Comparison of ENCODE assay signal across 15 cellular contexts in genomic region chr3:187947927-187948682, GRCh38.
"Had no signal": no experiment of that assay in that cellular context is flagged by ENCODE, and none has a peak within 500 bp of the region (broad histone marks: within the 10 kb centered on the region; RNA-seq: fewer than 3 reads in every experiment).

No MANE protein-coding gene starts in this region.

- H3K36me3 ChIP-seq: tibial artery had no signal

- H3K4me3 ChIP-seq: body of pancreas, lung, tibial artery had no signal

- DNase-seq: activated B cell treated with CpG ODN at 0.5 μM for 24 hours; activated CD4-positive, alpha-beta memory T cell treated with anti-CD3 and anti-CD28 coated beads, Interleukin-2, amount 10 ng/mL, durations not matched to agents 7 days and 5 days; activated CD4-positive, alpha-beta T cell treated with anti-CD3 and anti-CD28 coated beads for 4 hours; activated CD8-positive, alpha-beta memory T cell treated with anti-CD3 and anti-CD28 coated beads, Interleukin-2, amount 10 ng/mL, durations not matched to agents 7 days and 5 days; activated naive CD4-positive, alpha-beta T cell treated with Interleukin-2 at 50 U/mL for 16 hours; body of pancreas; cortex of kidney; erythroblast; left colon; stimulated activated CD4-positive, alpha-beta T cell treated with anti-CD3 and anti-CD28 coated beads, Interleukin-2, amount 100 ng/mL, for 24 hours; stimulated activated naive CD8-positive, alpha-beta T cell treated with anti-CD3 and anti-CD28 coated beads, Interleukin-15, Interleukin-2, amounts not matched to agents 100 U/mL and 50 U/mL, for 24 hours; T-cell; tibial artery had no signal

- ATAC-seq: activated CD8-positive, alpha-beta memory T cell treated with anti-CD3 and anti-CD28 coated beads, Interleukin-2, amount 10 ng/mL, durations not matched to agents 7 days and 5 days; body of pancreas; left colon; natural killer cell treated with Interleukin-12 subunit alpha and Interleukin-12 subunit beta and Interleukin-15 and Interleukin-18, amount 100 ng/mL, for 72 hours; stimulated activated naive CD8-positive, alpha-beta T cell treated with anti-CD3 and anti-CD28 coated beads, Interleukin-15, Interleukin-2, amounts not matched to agents 100 U/mL and 50 U/mL, for 24 hours; T-cell had no signal

- H3K4me1 ChIP-seq: body of pancreas, tibial artery had no signal

- H3K9me3 ChIP-seq: body of pancreas, tibial artery had no signal

- H3K27me3 ChIP-seq: body of pancreas, tibial artery had no signal

- H3K27ac ChIP-seq: body of pancreas, tibial artery had no signal
